ENCODE assay signal across 20 cellular contexts in genomic region chr10:132488231-132488821, GRCh38.
"Had no signal": no experiment of that assay in that cellular context is flagged by ENCODE, and none has a peak within 500 bp of the region (broad histone marks: within the 10 kb centered on the region; RNA-seq: fewer than 3 reads in every experiment).

No MANE protein-coding gene starts in this region.

- H3K9me3 ChIP-seq: ovary, tibial nerve had no signal

- H3K27me3 ChIP-seq: foreskin keratinocyte, neural progenitor cell, ovary, tibial nerve had no signal

- ATAC-seq: activated CD8-positive, alpha-beta memory T cell treated with anti-CD3 and anti-CD28 coated beads, Interleukin-2, amount 10 ng/mL, durations not matched to agents 7 days and 5 days; foreskin keratinocyte; naive thymus-derived CD4-positive, alpha-beta T cell had no signal

- H3K36me3 Mint-ChIP-seq: activated CD8-positive, alpha-beta memory T cell treated with anti-CD3 and anti-CD28 coated beads, Interleukin-2, amount 10 ng/mL, durations not matched to agents 7 days and 5 days; activated naive CD8-positive, alpha-beta T cell treated with anti-CD3 and anti-CD28 coated beads, Interleukin-2, amount 10 ng/mL, durations not matched to agents 7 days and 5 days; brain; memory B cell; naive thymus-derived CD4-positive, alpha-beta T cell; neural progenitor cell had no signal

- H3K27ac ChIP-seq: coronary artery, foreskin keratinocyte, neural progenitor cell, ovary, tibial nerve had no signal

- H3K9ac ChIP-seq: neural progenitor cell had no signal

- H3K9me3 Mint-ChIP-seq: activated naive CD8-positive, alpha-beta T cell treated with anti-CD3 and anti-CD28 coated beads, Interleukin-2, amount 10 ng/mL, durations not matched to agents 7 days and 5 days; activated T-helper 2 cell treated with anti-CD3 and anti-CD28 coated beads, Interferon-gamma antibody, Interleukin-2, Interleukin-4, amounts not matched to agents 10 μg/mL and 5 μg/mL and 100 μg/mL, durations not matched to agents 14 hours and 24 hours and 36 hours; memory B cell had no signal

- H3K36me3 ChIP-seq: neural progenitor cell, ovary, tibial nerve had no signal

- DNase-seq: activated CD4-positive, alpha-beta memory T cell treated with anti-CD3 and anti-CD28 coated beads, Interleukin-2, amount 10 ng/mL, durations not matched to agents 7 days and 5 days; activated CD4-positive, alpha-beta T cell treated with anti-CD3 and anti-CD28 coated beads for 48 hours; activated CD8-positive, alpha-beta memory T cell treated with anti-CD3 and anti-CD28 coated beads, Interleukin-2, amount 10 ng/mL, durations not matched to agents 7 days and 5 days; activated naive CD4-positive, alpha-beta T cell treated with Interleukin-2 at 50 U/mL for 16 hours; activated naive CD8-positive, alpha-beta T cell treated with anti-CD3 and anti-CD28 coated beads, Interleukin-2, amount 10 ng/mL, durations not matched to agents 7 days and 5 days; amygdala; central memory CD4-positive, alpha-beta T cell; foreskin keratinocyte; glutamatergic neuron; hippocampal formation; naive thymus-derived CD4-positive, alpha-beta T cell; stimulated activated CD4-positive, alpha-beta T cell treated with anti-CD3 and anti-CD28 coated beads, Interleukin-2, amount 100 ng/mL, for 24 hours; stimulated activated naive CD4-positive, alpha-beta T cell treated with Interleukin-2 at 50 U/mL for 16 hours had no signal

- H3K27me3 Mint-ChIP-seq: activated CD4-positive, alpha-beta memory T cell treated with anti-CD3 and anti-CD28 coated beads, Interleukin-2, amount 10 ng/mL, durations not matched to agents 7 days and 5 days; activated naive CD8-positive, alpha-beta T cell treated with anti-CD3 and anti-CD28 coated beads, Interleukin-2, amount 10 ng/mL, durations not matched to agents 7 days and 5 days; memory B cell; naive thymus-derived CD4-positive, alpha-beta T cell had no signal

- H3K4me1 Mint-ChIP-seq: activated CD4-positive, alpha-beta memory T cell treated with anti-CD3 and anti-CD28 coated beads, Interleukin-2, amount 10 ng/mL, durations not matched to agents 7 days and 5 days; activated CD8-positive, alpha-beta memory T cell treated with anti-CD3 and anti-CD28 coated beads, Interleukin-2, amount 10 ng/mL, durations not matched to agents 7 days and 5 days; activated naive CD8-positive, alpha-beta T cell treated with anti-CD3 and anti-CD28 coated beads, Interleukin-2, amount 10 ng/mL, durations not matched to agents 7 days and 5 days; memory B cell had no signal

- H3K4me1 ChIP-seq: foreskin keratinocyte, neural progenitor cell had no signal

- H3K4me2 ChIP-seq: neural progenitor cell had no signal

- H3K4me3 ChIP-seq: coronary artery, neural progenitor cell, ovary, tibial nerve had no signal

- H3K27ac Mint-ChIP-seq: activated CD4-positive, alpha-beta memory T cell treated with anti-CD3 and anti-CD28 coated beads, Interleukin-2, amount 10 ng/mL, durations not matched to agents 7 days and 5 days; activated CD8-positive, alpha-beta memory T cell treated with anti-CD3 and anti-CD28 coated beads, Interleukin-2, amount 10 ng/mL, durations not matched to agents 7 days and 5 days; activated naive CD8-positive, alpha-beta T cell treated with anti-CD3 and anti-CD28 coated beads, Interleukin-2, amount 10 ng/mL, durations not matched to agents 7 days and 5 days; activated T-helper 2 cell treated with anti-CD3 and anti-CD28 coated beads, Interferon-gamma antibody, Interleukin-2, Interleukin-4, amounts not matched to agents 10 μg/mL and 5 μg/mL and 100 μg/mL, durations not matched to agents 14 hours and 24 hours and 36 hours; brain; memory B cell; naive thymus-derived CD4-positive, alpha-beta T cell; neural progenitor cell had no signal

- H2AFZ ChIP-seq: neural progenitor cell had no signal

- H3K4me3 Mint-ChIP-seq: activated CD4-positive, alpha-beta memory T cell treated with anti-CD3 and anti-CD28 coated beads, Interleukin-2, amount 10 ng/mL, durations not matched to agents 7 days and 5 days; activated CD8-positive, alpha-beta memory T cell treated with anti-CD3 and anti-CD28 coated beads, Interleukin-2, amount 10 ng/mL, durations not matched to agents 7 days and 5 days; activated naive CD8-positive, alpha-beta T cell treated with anti-CD3 and anti-CD28 coated beads, Interleukin-2, amount 10 ng/mL, durations not matched to agents 7 days and 5 days; brain; memory B cell; naive thymus-derived CD4-positive, alpha-beta T cell; neural progenitor cell had no signal
